14 cellular contexts compared by ENCODE assay signal in genomic region chrX:150084474-150085229, GRCh38.
DNase-seq lines count a peak whose midpoint lies in the region; TF ChIP-seq lines count a peak whose summit lies in the region.
"Had no signal": no experiment of that assay in that cellular context is flagged by ENCODE, and none has a peak within 500 bp of the region (broad histone marks: within the 10 kb centered on the region; RNA-seq: fewer than 3 reads in every experiment).

No MANE protein-coding gene starts in this region.

- peak overlapping the region; percentile 90 for H3K27ac ChIP-seq in ACC112 (ENCODE audit: low read depth, low read length)
- peak overlapping the region; percentile 63 to 81 for H3K27ac ChIP-seq in ascending aorta
- H3K27ac ChIP-seq: neutrophil had no signal

- H3K9me3 ChIP-seq in ascending aorta, result no peaks in the 10 kb centered on the region
- H3K9me3 ChIP-seq: neutrophil had no signal

- H2AFZ ChIP-seq in ACC112 (ENCODE audit: low read length, unreplicated experiment), result peak overlapping the region; percentile 23

- H3K4me1 ChIP-seq in ACC112 (ENCODE audit: control insufficient read depth, insufficient read depth, low read length, unreplicated experiment) (peaks cover 38% of the 10 kb centered on the region), ascending aorta (peaks cover 4 to 30% of the 10 kb centered on the region in 2 donors)

- H3K36me3 ChIP-seq in ACC112 (ENCODE audit: insufficient read depth, low read length) (no peaks in the 10 kb centered on the region), ascending aorta (no peaks in the 10 kb centered on the region)
- H3K36me3 ChIP-seq: neutrophil had no signal

- peak; percentile 4 for DNase-seq in HK-2 (ENCODE audit: unreplicated experiment)
- DNase-seq in ascending aorta (ENCODE audit: low spot score in 2 of 2), result no peak
- DNase-seq in iris pigment epithelial cell (ENCODE audit: low read depth), result peak; percentile 68
- no peak for DNase-seq in NCI-H1436 treated with DMSO at 0.1 percent for 48 hours (lab: John Stamatoyannopoulos, UW)
- DNase-seq in T-helper 9 cell, result no peak
- no peak for DNase-seq in activated CD8-positive, alpha-beta memory T cell treated with anti-CD3 and anti-CD28 coated beads, Interleukin-2, amount 50 U/mL, for 48 hours
- DNase-seq in midbrain (lab: John Stamatoyannopoulos, UW), result no peak
- DNase-seq: amygdala; CD8-positive, alpha-beta memory T cell; NCI-H748 treated with DMSO at 0.1 percent for 48 hours; stimulated activated CD4-positive, alpha-beta T cell treated with anti-CD3 and anti-CD28 coated beads, Interleukin-4, amount 100 ng/mL, for 1 hour; T-helper 17 cell had no signal

- H3K27me3 ChIP-seq in ACC112 (ENCODE audit: insufficient read depth, low read length) (no peaks in the 10 kb centered on the region), ascending aorta (no peaks in the 10 kb centered on the region)
- H3K27me3 ChIP-seq: neutrophil had no signal

- H3K4me3 ChIP-seq in ACC112 (ENCODE audit: low read depth, low read length) (peak overlapping the region; percentile 51; the same call in 1 of the 2 replicates), ascending aorta (no peak overlapping the region)

- no peaks in the 10 kb centered on the region for H3K79me2 ChIP-seq in ACC112 (ENCODE audit: control insufficient read depth, insufficient read depth, low read length, unreplicated experiment)

- intact Hi-C loops in ascending aorta (cut with DNase I), result loop anchor here (10.0 kb wide), 1 partner anchor 280 kb away; the partner anchor contains the start of gene MAMLD1

- no peak for TF ChIP-seq CTCF in ascending aorta (IDR thresholded peaks at IDR 0.05)

Comparison
In these comparisons a context has a peak if more than half of its experiments do, and no peak if none do; other contexts are left out.
1. DNase-seq: peak in HK-2 (single experiment) and iris pigment epithelial cell (single experiment); none in ascending aorta (0 of 2), NCI-H1436 treated with DMSO at 0.1 percent for 48 hours (single experiment), T-helper 9 cell (single experiment), activated CD8-positive, alpha-beta memory T cell treated with anti-CD3 and anti-CD28 coated beads, Interleukin-2, amount 50 U/mL, for 48 hours (single experiment) and midbrain (single experiment).